ENCODE assay signal across 12 cellular contexts in genomic region chr2:173043466-173043865, GRCh38. TPM values are rescaled to one million over a fixed set of nuclear protein-coding genes. Genes with fewer than 3 reads are reported as not detected.
A peak's percentile ranks its signal among the peaks of the same experiment; 100 is the strongest.
DNase-seq lines count a peak whose midpoint lies in the region; ATAC-seq, FAIRE-seq and TF ChIP-seq lines count a peak whose summit lies in the region.
"Had no signal": no experiment of that assay in that cellular context is flagged by ENCODE, and none has a peak within 500 bp of the region (broad histone marks: within the 10 kb centered on the region; RNA-seq: fewer than 3 reads in every experiment).

No MANE protein-coding gene starts in this region.

- H4K8ac ChIP-seq in H1 (ENCODE audit: extremely low read depth, insufficient read depth, low read length), result no peak overlapping the region

- H3K23ac ChIP-seq in H1 (ENCODE audit: insufficient read length), result no peak overlapping the region

- H3K56ac ChIP-seq in H1 (replicated peaks; ENCODE audit: insufficient read length, low read depth, low read length), result no peak overlapping the region

- H3K9me3 ChIP-seq in H1 (ENCODE audit: insufficient read depth in 2 of 2, low read depth in 1 of 2, low read length in 1 of 2) (no peaks in the 10 kb centered on the region), lung (ENCODE audit: control insufficient read depth in 2 of 2, insufficient read depth in 1 of 2, low read length in 1 of 2) (no peaks in the 10 kb centered on the region), uterus (no peaks in the 10 kb centered on the region)
- H3K9me3 ChIP-seq: MG63, thoracic aorta had no signal

- H3K4me3 ChIP-seq in H1 (ENCODE audit: extremely low read depth in 1 of 4, insufficient read depth in 2 of 4, low read depth in 3 of 4, low read length in 4 of 4) (no peak overlapping the region), lung (no peak overlapping the region), uterus (no peak overlapping the region), coronary artery (no peak overlapping the region)
- H3K4me3 ChIP-seq: MG63, thoracic aorta had no signal

- H2BK5ac ChIP-seq in H1 (ENCODE audit: low read depth, low read length), result no peak overlapping the region

- TF ChIP-seq EP300 in H1 (IDR thresholded peaks at IDR 0.05; ENCODE audit: borderline replicate concordance in 1 of 2, low read depth in 2 of 2, low read length in 2 of 2), result no peak

- TF ChIP-seq POLR2A in H1 (IDR thresholded peaks at IDR 0.05; ENCODE audit: control extremely low read depth in 1 of 2, low read depth in 2 of 2, low read length in 2 of 2) (no peak), uterus (IDR thresholded peaks at IDR 0.05) (no peak)

- no peak overlapping the region for H3K18ac ChIP-seq in H1 (ENCODE audit: extremely low read depth, low read length)

- no peak overlapping the region for H3K4ac ChIP-seq in H1 (replicated peaks; ENCODE audit: insufficient read length, low read depth, low read length)

- no peak overlapping the region for H4K5ac ChIP-seq in H1 (ENCODE audit: insufficient read length, low read depth, low read length)

- H3K27me3 ChIP-seq in H1 (replicated peaks in 1 of 4; ENCODE audit: control insufficient read depth in 3 of 4, extremely low read depth in 1 of 4, insufficient read depth in 3 of 4, low read length in 3 of 4) (no peaks in the 10 kb centered on the region), lung (ENCODE audit: control insufficient read depth, insufficient read depth) (no peaks in the 10 kb centered on the region), uterus (no peaks in the 10 kb centered on the region)
- H3K27me3 ChIP-seq: MG63 had no signal

- no peak overlapping the region for H3K14ac ChIP-seq in H1 (ENCODE audit: insufficient read length)

- H3K23me2 ChIP-seq in H1 (ENCODE audit: low read depth, low read length), result no peaks in the 10 kb centered on the region

- H3K36me3 ChIP-seq in H1 (ENCODE audit: control insufficient read depth in 2 of 4, insufficient read depth in 4 of 4, low read length in 3 of 4) (no peaks in the 10 kb centered on the region), lung (ENCODE audit: control insufficient read depth in 2 of 2, insufficient read depth in 2 of 2, low read length in 2 of 2) (no peaks in the 10 kb centered on the region), uterus (no peaks in the 10 kb centered on the region)
- H3K36me3 ChIP-seq: MG63, thoracic aorta had no signal

- 0 out of 2 replicates have a peak overlapping the region, but pooled peaks have one; percentile 38 for H2BK20ac ChIP-seq in H1 (ENCODE audit: low read length)

- H3K27ac ChIP-seq in H1 (ENCODE audit: low read depth, low read length) (no peak overlapping the region), lung (ENCODE audit: low read depth in 1 of 2, low read length in 1 of 2) (peak overlapping the region in 1 of 2 donors; percentile 32), uterus (peak overlapping the region; percentile 51 to 60), coronary artery (no peak overlapping the region)
- H3K27ac ChIP-seq: C4-2B, thoracic aorta had no signal

- TF ChIP-seq RAD21 in H1 (IDR thresholded peaks at IDR 0.05 in 1 of 2, conservative IDR thresholded peaks at IDR 0.05 in 1 of 2; ENCODE audit: low read depth in 2 of 2, low read length in 2 of 2), result no peak

- CTCF ChIA-PET in H1 (lab: Charles Lee; ENCODE audit: partially characterized antibody), result interaction anchor here (2.5 kb wide), 1 partner anchor 167 kb away, joined by 16 read pairs; no protein-coding TSS in a partner anchor

- no peak overlapping the region for H2BK120ac ChIP-seq in H1 (replicated peaks; ENCODE audit: low read depth, low read length)

- FAIRE-seq in H1 (lab: Jason Lieb, UNC), result no peak

- H3K4me1 ChIP-seq in H1 (replicated peaks in 1 of 4; ENCODE audit: control insufficient read depth in 3 of 4, insufficient read depth in 4 of 4, low read length in 3 of 4), result no peaks in the 10 kb centered on the region; a peak in 1 of 7 replicates
- H3K4me1 ChIP-seq in lung (ENCODE audit: control insufficient read depth in 2 of 2, insufficient read depth in 2 of 2, low read length in 2 of 2), result peaks cover 0 to 5% of the 10 kb centered on the region in 2 donors
- peaks cover 0 to 6% of the 10 kb centered on the region in 2 donors for H3K4me1 ChIP-seq in uterus

- WGBS in H1 (ENCODE audit: extremely low coverage in 1 of 2, insufficient coverage in 1 of 2, insufficient read length in 1 of 2, insufficient replicate concordance in 2 of 2, low coverage in 1 of 2, low lambda C conversion rate in 2 of 2, missing lambda C conversion rate in 1 of 2), 2 experiments, result 91% methylated on average over 7 of the region's 7 CpGs; no CpG with 5 or more reads in 1 of the 2 experiments
- WGBS in lung, 2 donors, result 80 to 83% methylated on average over 7 of the region's 7 CpGs

- no peaks in the 10 kb centered on the region for H4K20me1 ChIP-seq in H1 (replicated peaks in 1 of 2; ENCODE audit: control insufficient read depth in 1 of 2, insufficient read depth in 2 of 2, low read length in 2 of 2)

- no peak overlapping the region for H4K91ac ChIP-seq in H1 (replicated peaks; ENCODE audit: insufficient read length, low read length)

- no peak overlapping the region for H2BK15ac ChIP-seq in H1 (ENCODE audit: low read length)

- POLR2A ChIA-PET in H1 (lab: Charles Lee; ENCODE audit: partially characterized antibody), result no interaction called here

- peak; percentile 96 for DNase-seq in NOMO-1 treated with DMSO at 0.1 percent for 48 hours (lab: John Stamatoyannopoulos, UW; ENCODE audit: unreplicated experiment)
- DNase-seq in H1 (ENCODE audit: low read depth in 1 of 2, low spot score in 2 of 2), result no peak
- no peak for DNase-seq in lung (ENCODE audit: low spot score)
- DNase-seq in uterus, result no peak
- no peak for DNase-seq in coronary artery (ENCODE audit: low spot score)
- no peak for DNase-seq in T-helper 1 cell
- DNase-seq in occipital lobe (lab: John Stamatoyannopoulos, UW), result no peak
- DNase-seq: activated gamma-delta T cell treated with Interleukin-2 at 50 U/mL for 16 hours, MG63, NCI-H2227 treated with DMSO at 0.1 percent for 48 hours had no signal

- no peak overlapping the region for H2BK12ac ChIP-seq in H1 (ENCODE audit: low read depth, low read length)

- ATAC-seq in lung (ENCODE audit: insufficient read depth, low FRiP score), result peak; percentile 69

- no peak overlapping the region for H3K9ac ChIP-seq in H1 (replicated peaks in 1 of 4; ENCODE audit: extremely low read depth in 1 of 4, low read depth in 3 of 4, low read length in 3 of 4)

- H3K79me2 ChIP-seq in H1 (ENCODE audit: control insufficient read depth in 1 of 2, insufficient read depth in 2 of 2, low read length in 2 of 2), result no peaks in the 10 kb centered on the region

- no peak overlapping the region for H3K4me2 ChIP-seq in H1 (ENCODE audit: insufficient read depth in 1 of 2, low read depth in 2 of 2, low read length in 2 of 2)

- H2AK5ac ChIP-seq in H1 (ENCODE audit: low read depth, low read length), result no peak overlapping the region

- intact Hi-C loops in uterus (cut with DNase I; ENCODE audit: low total_unique reads), result no loop called here

- H2AFZ ChIP-seq in H1 (ENCODE audit: low read length), result no peak overlapping the region

- no peaks in the 10 kb centered on the region for H3K79me1 ChIP-seq in H1 (ENCODE audit: low read depth, low read length)

- TF ChIP-seq CTCF in H1 (IDR thresholded peaks at IDR 0.05; ENCODE audit: control extremely low read depth in 1 of 3, insufficient read depth in 1 of 3, low read depth in 1 of 3, low read length in 3 of 3) (no peak), lung (IDR thresholded peaks at IDR 0.05; ENCODE audit: control extremely low read depth, extremely low read depth) (no peak), uterus (IDR thresholded peaks at IDR 0.05) (no peak), coronary artery (IDR thresholded peaks at IDR 0.05) (no peak)

TF ChIP-seq in H1, 55 proteins besides CTCF, POLR2A, EP300 and RAD21 (continues in another document):
- TF ChIP-seq BRCA1 (IDR thresholded peaks at IDR 0.05; ENCODE audit: low read depth, low read length) (no peak), TCF12 (IDR thresholded peaks at IDR 0.05; ENCODE audit: low read depth, low read length) (no peak), NRF1 (IDR thresholded peaks at IDR 0.05; ENCODE audit: low read depth, low read length) (no peak), FOSL1 (IDR thresholded peaks at IDR 0.05; ENCODE audit: insufficient read depth, low read depth, low read length) (no peak), JUND (IDR thresholded peaks at IDR 0.05; ENCODE audit: low read length) (no peak), KDM4A (IDR thresholded peaks at IDR 0.05; ENCODE audit: low read depth, low read length, severe bottlenecking) (no peak), CHD1 (IDR thresholded peaks at IDR 0.05; ENCODE audit: low read depth, low read length) (no peak), ZNF274 (IDR thresholded peaks at IDR 0.05; ENCODE audit: borderline replicate concordance, extremely low read depth, low read length) (no peak), GTF2F1 (IDR thresholded peaks at IDR 0.05; ENCODE audit: borderline replicate concordance, low read depth, low read length) (no peak), POU5F1 (IDR thresholded peaks at IDR 0.05; ENCODE audit: low read depth, low read length) (no peak), SAP30 (IDR thresholded peaks at IDR 0.05; ENCODE audit: insufficient read depth, insufficient replicate concordance, low read length) (no peak)
- TF ChIP-seq, protein P1, sequence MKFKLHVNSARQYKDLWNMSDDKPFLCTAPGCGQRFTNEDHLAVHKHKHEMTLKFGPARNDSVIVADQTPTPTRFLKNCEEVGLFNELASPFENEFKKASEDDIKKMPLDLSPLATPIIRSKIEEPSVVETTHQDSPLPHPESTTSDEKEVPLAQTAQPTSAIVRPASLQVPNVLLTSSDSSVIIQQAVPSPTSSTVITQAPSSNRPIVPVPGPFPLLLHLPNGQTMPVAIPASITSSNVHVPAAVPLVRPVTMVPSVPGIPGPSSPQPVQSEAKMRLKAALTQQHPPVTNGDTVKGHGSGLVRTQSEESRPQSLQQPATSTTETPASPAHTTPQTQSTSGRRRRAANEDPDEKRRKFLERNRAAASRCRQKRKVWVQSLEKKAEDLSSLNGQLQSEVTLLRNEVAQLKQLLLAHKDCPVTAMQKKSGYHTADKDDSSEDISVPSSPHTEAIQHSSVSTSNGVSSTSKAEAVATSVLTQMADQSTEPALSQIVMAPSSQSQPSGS (IDR thresholded peaks at IDR 0.05; ENCODE audit: low read length), result no peak

RNA-seq across cellular contexts. Expression of gene MAP3K20, which starts 32.2 kb away (rescaled TPM):
- 8.5 and 11.1 TPM in 2 replicates for total RNA-seq in H1 (2021; fragmentation: NEBNext Ultra II Directional; extraction: Animal tissue kit (Norgen Biotek cat#: 25700))
- polyA plus RNA-seq in H1 (2011; rRNA removed) (2.4 and 3.1 TPM in 2 replicates), lung (10 to 100 TPM; 13.4 to 23.4 TPM)
- polyA plus RNA-seq in H1 (2011; cell fraction: cytosol; rRNA removed), result 3.7 TPM
- polyA plus RNA-seq in H1 (2011; cell fraction: nucleus; rRNA removed), result 3.2 TPM
- polyA plus RNA-seq in H1 (2012, experiment 1 of 2), result 4.6 to 6.9 TPM (median 5.7 TPM) in 4 replicates
- 0.60 TPM for polyA plus RNA-seq in H1 (2012, experiment 2 of 2)
- polyA plus RNA-seq in H1 (2013, experiment 1 of 2), result 11.8 TPM
- polyA plus RNA-seq in H1 (2013, experiment 2 of 2), result 10.6 TPM
- polyA minus RNA-seq in H1 (2011; rRNA and poly(A)+ RNA removed), result 9.3 and 16.4 TPM in 2 replicates
- polyA minus RNA-seq in H1 (2011; cell fraction: cytosol; rRNA and poly(A)+ RNA removed), result 7.3 TPM
- 11.6 TPM for polyA minus RNA-seq in H1 (2011; cell fraction: nucleus; rRNA and poly(A)+ RNA removed)
- total RNA-seq in lung (10 to 100 TPM; 39.7 to 71.6 TPM), uterus (100 to 1,000 TPM in 2 of 4 donors, 10 to 100 TPM in 2; 47.6 to 183 (median 124) TPM), occipital lobe (14.2 TPM)

Comparison
In these comparisons a context has a peak if more than half of its experiments do, and no peak if none do; other contexts are left out.
1. H3K27ac ChIP-seq: peak in uterus (2 of 2); none in H1 (single experiment) and coronary artery (0 of 2).